25 cellular contexts compared by ENCODE assay signal in the genomic region with DNA sequence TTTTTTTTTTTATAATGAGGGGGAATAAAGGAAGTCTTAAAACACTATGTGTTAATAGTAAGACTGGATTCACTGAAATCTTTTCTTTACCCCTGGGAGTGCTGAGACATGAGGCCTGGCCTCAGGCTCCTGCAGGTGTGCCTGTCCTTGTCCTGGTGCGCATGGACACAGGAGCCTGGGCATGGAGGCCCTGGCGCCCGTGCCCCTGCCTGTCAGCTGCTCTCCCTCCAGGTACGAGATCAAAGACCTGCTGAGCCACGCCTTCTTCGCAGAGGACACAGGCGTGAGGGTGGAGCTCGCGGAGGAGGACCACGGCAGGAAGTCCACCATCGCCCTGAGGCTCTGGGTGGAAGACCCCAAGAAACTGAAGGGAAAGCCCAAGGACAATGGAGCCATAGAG. TPM values are rescaled to one million over a fixed set of nuclear protein-coding genes. Genes with fewer than 3 reads are reported as not detected.
"Had no signal": no experiment of that assay in that cellular context is flagged by ENCODE, and none has a peak within 500 bp of the region (broad histone marks: within the 10 kb centered on the region; RNA-seq: fewer than 3 reads in every experiment).

No MANE protein-coding gene starts in this region.

- H3K9me3 Mint-ChIP-seq: mesothelial cell of epicardium, nephron, type B pancreatic cell had no signal

- H3K36me3 ChIP-seq: gastrocnemius medialis, ovary, tibial artery had no signal

- H3K27me3 Mint-ChIP-seq: type B pancreatic cell had no signal

- H3K9me3 ChIP-seq: gastrocnemius medialis, ovary, psoas muscle, testis, tibial artery had no signal

- H3K27me3 ChIP-seq: dorsolateral prefrontal cortex, gastrocnemius medialis, ovary, testis, tibial artery had no signal

- DNase-seq: dorsolateral prefrontal cortex; effector CD4-positive, alpha-beta T cell; foreskin fibroblast; gastrocnemius medialis; head of caudate nucleus; mesenchymal stem cell; naive thymus-derived CD4-positive, alpha-beta T cell; occipital lobe; ovary; posterior cingulate gyrus; spleen; stimulated activated CD4-positive, alpha-beta T cell treated with anti-CD3 and anti-CD28 coated beads, Interleukin-4, amount 100 ng/mL, for 4 hours; stimulated activated naive CD8-positive, alpha-beta T cell treated with anti-CD3 and anti-CD28 coated beads, Interleukin-15, Interleukin-2, amounts not matched to agents 100 U/mL and 50 U/mL, for 24 hours; substantia nigra; testis; tibial artery had no signal

- H3K27ac Mint-ChIP-seq: mesothelial cell of epicardium; naive thymus-derived CD4-positive, alpha-beta T cell; nephron; stimulated activated memory B cell treated with anti-CD40 and anti-IgM and Interleukin-4, amounts not matched to agents 10 μg/mL and 1 μg/mL and 100 μg/mL, for 72 hours; type B pancreatic cell had no signal

- ATAC-seq: gastrocnemius medialis; left lobe of liver; naive thymus-derived CD4-positive, alpha-beta T cell; psoas muscle; right cardiac atrium; stimulated activated memory B cell treated with anti-CD40 and anti-IgM and Interleukin-4, amounts not matched to agents 10 μg/mL and 1 μg/mL and 100 μg/mL, for 72 hours; stimulated activated naive CD8-positive, alpha-beta T cell treated with anti-CD3 and anti-CD28 coated beads, Interleukin-15, Interleukin-2, amounts not matched to agents 100 U/mL and 50 U/mL, for 24 hours had no signal

- H3K4me1 ChIP-seq: tibial artery had no signal

- H3K4me3 ChIP-seq: dorsolateral prefrontal cortex, gastrocnemius medialis, ovary, psoas muscle, skin epidermis, spleen, testis, tibial artery had no signal

- H3K27ac ChIP-seq: dorsolateral prefrontal cortex, gastrocnemius medialis, ovary, psoas muscle, skin epidermis, spleen, testis, tibial artery had no signal

- H3K4me3 Mint-ChIP-seq: mesothelial cell of epicardium; naive thymus-derived CD4-positive, alpha-beta T cell; nephron; stimulated activated memory B cell treated with anti-CD40 and anti-IgM and Interleukin-4, amounts not matched to agents 10 μg/mL and 1 μg/mL and 100 μg/mL, for 72 hours; type B pancreatic cell had no signal

RNA-seq across cellular contexts. Expression of a gene that starts 55.6 kb away (rescaled TPM):
- polyA plus RNA-seq: keratinocyte; naive thymus-derived CD4-positive, alpha-beta T cell had no signal
